Comparison of ENCODE assay signal across 9 cellular contexts in the genomic region with DNA sequence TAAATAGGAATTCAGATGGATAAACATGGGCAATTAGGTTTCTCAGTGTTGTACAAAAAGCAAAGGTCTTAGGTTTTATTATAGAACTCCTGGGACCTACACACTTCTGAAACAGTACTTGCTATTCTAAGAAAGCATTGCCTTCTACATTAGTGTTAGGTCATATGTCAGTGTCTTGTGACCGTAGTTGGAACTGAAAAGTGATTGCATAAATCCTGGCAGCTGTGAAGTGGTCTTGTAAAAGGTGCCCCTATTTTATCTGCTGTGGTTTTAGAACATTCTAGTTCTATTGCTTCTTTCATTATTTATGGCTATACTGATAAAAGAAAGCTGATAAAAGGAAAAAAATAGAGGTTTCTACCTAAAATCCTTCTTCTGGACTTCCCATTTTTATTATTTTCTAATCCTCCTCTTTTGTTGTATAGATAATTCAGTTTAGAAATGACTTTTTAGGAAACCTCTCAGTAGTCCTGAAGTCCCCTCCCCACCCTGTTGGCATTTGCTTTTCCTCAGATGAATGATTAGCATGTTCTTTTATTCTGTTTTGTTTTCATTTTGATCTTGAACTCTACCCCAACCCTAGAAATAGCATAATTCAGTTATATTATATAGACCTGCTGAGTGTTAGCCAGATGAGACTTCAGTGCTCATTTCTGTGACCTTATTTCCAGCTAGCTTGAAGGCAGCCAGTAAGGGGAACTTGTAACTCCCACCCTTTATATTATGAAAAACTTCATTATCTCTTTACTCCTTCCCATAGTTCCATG. TPM values are rescaled to one million over a fixed set of nuclear protein-coding genes. Genes with fewer than 3 reads are reported as not detected.
DNase-seq lines count a peak whose midpoint lies in the region; ATAC-seq and TF ChIP-seq lines count a peak whose summit lies in the region.
"Had no signal": no experiment of that assay in that cellular context is flagged by ENCODE, and none has a peak within 500 bp of the region (broad histone marks: within the 10 kb centered on the region; RNA-seq: fewer than 3 reads in every experiment).

No MANE protein-coding gene starts in this region.

- H3K4me3 ChIP-seq in HL-60 (replicated peaks; ENCODE audit: insufficient read depth, low read length), result no peak overlapping the region
- H3K4me3 ChIP-seq in coronary artery, result peak overlapping the region; percentile 26

- no peaks in the 10 kb centered on the region for H3K27me3 Mint-ChIP-seq in natural killer cell (ENCODE audit: low read depth in 2 of 2)

- DNase-seq in CD1c-positive myeloid dendritic cell (ENCODE audit: extremely low spot score), result peak; percentile 57
- peak in 1 of 2 experiments; percentile 31 for DNase-seq in HL-60 (ENCODE audit: low read depth in 1 of 2, low spot score in 1 of 2)
- DNase-seq in coronary artery (ENCODE audit: low spot score), result no peak
- no peak for DNase-seq in natural killer cell
- DNase-seq in activated gamma-delta T cell treated with Interleukin-2 at 50 U/mL for 16 hours, result no peak
- no peak for DNase-seq in NCI-H748 treated with DMSO at 0.1 percent for 48 hours (lab: John Stamatoyannopoulos, UW)

- H3K4me3 Mint-ChIP-seq in natural killer cell, result peak overlapping the region; percentile 76

- H3K4me1 Mint-ChIP-seq in natural killer cell, result peaks cover 72 to 80% of the 10 kb centered on the region in 2 donors

- no peaks in the 10 kb centered on the region for H3K27me3 ChIP-seq in HL-60 (ENCODE audit: insufficient read depth, poor library complexity, severe bottlenecking)

- intact Hi-C loops in natural killer cell (cut with micrococcal nuclease), result no loop called here

- TF ChIP-seq CTCF in HL-60 (IDR thresholded peaks at IDR 0.05; ENCODE audit: insufficient read depth, low read length) (no peak), coronary artery (IDR thresholded peaks at IDR 0.05) (no peak), natural killer cell (IDR thresholded peaks at IDR 0.05) (no peak)

- peak overlapping the region; percentile 87 to 93 for H3K27ac Mint-ChIP-seq in natural killer cell

- no peaks in the 10 kb centered on the region for H3K36me3 Mint-ChIP-seq in natural killer cell

- H3K27ac ChIP-seq in HL-60 (replicated peaks) (peak overlapping the region; percentile 65), coronary artery (peak overlapping the region in 1 of 2 donors; percentile 43)
- H3K27ac ChIP-seq: epithelial cell of prostate had no signal

- ATAC-seq in natural killer cell (peak; percentile 65 to 72 (median 67)), HG03460 (IDR thresholded peaks at IDR 0.05; ENCODE audit: unreplicated experiment) (no peak), GM21381 (IDR thresholded peaks at IDR 0.05; ENCODE audit: unreplicated experiment) (no peak)

- no peaks in the 10 kb centered on the region for H3K9me3 Mint-ChIP-seq in natural killer cell

RNA-seq across cellular contexts. Expression of gene SNRK, which starts 41.0 kb away (rescaled TPM):
- 100 to 1,000 TPM; 177 to 209 (median 186) TPM for total RNA-seq in natural killer cell

Comparison
In these comparisons a context has a peak if more than half of its experiments do, and no peak if none do; other contexts are left out.
1. ATAC-seq: peak in natural killer cell (3 of 3); none in HG03460 (single experiment) and GM21381 (single experiment).